11 cellular contexts compared by ENCODE assay signal in the genomic region with DNA sequence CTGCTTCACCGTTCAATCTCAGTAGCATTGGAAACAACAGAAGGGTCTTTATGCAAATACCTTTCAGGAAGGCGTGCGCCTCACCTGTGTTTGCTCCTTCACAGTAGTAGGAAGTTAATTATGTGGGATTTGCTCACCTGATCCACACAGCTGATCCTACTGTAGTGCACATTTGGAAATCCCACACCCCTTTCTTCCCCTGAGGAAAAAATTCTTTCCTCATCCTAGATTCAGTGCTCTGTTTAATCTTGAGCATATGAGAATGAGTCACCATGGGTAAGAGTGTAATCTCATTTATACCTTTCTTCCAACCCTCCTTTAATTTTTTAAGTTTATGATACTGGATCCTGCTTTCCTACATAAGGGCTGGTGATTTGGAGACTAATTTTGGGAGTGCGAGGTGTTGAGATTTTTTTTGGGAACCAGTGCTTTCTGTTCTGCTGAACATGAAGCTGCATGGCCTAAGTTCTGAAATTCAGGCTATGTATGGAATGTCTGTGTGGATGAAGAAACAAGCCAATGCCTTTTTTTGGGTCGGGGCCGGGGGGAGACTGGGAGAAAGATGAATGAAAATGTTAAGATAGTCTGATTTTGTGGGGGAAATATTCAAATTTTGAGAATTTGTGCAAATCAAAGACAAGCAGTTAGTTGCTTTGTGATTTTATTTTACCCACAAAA. TPM values are rescaled to one million over a fixed set of nuclear protein-coding genes. Genes with fewer than 3 reads are reported as not detected.
DNase-seq lines count a peak whose midpoint lies in the region; ATAC-seq and TF ChIP-seq lines count a peak whose summit lies in the region.
"Had no signal": no experiment of that assay in that cellular context is flagged by ENCODE, and none has a peak within 500 bp of the region (broad histone marks: within the 10 kb centered on the region; RNA-seq: fewer than 3 reads in every experiment).

No MANE protein-coding gene starts in this region.

- peaks cover 0 to 3% of the 10 kb centered on the region in 2 donors for H3K27me3 Mint-ChIP-seq in natural killer cell treated with Interleukin-12 subunit alpha and Interleukin-12 subunit beta and Interleukin-15 and Interleukin-18, amount 100 ng/mL, for 72 hours
- H3K27me3 Mint-ChIP-seq: T-cell had no signal

- H3K27ac ChIP-seq in RWPE1: no peak overlapping the region

- H3K36me3 Mint-ChIP-seq in natural killer cell treated with Interleukin-12 subunit alpha and Interleukin-12 subunit beta and Interleukin-15 and Interleukin-18, amount 100 ng/mL, for 72 hours: no peaks in the 10 kb centered on the region
- H3K36me3 Mint-ChIP-seq: T-cell had no signal

- H3K4me3 ChIP-seq in fibroblast of villous mesenchyme (ENCODE audit: low read depth, low read length): no peak overlapping the region
- H3K4me3 ChIP-seq in retinal pigment epithelial cell (ENCODE audit: low read length): peak overlapping the region; percentile 16

- ATAC-seq in natural killer cell treated with Interleukin-12 subunit alpha and Interleukin-12 subunit beta and Interleukin-15 and Interleukin-18, amount 100 ng/mL, for 72 hours: no peak
- ATAC-seq: T-cell had no signal

- H3K4me1 Mint-ChIP-seq in natural killer cell treated with Interleukin-12 subunit alpha and Interleukin-12 subunit beta and Interleukin-15 and Interleukin-18, amount 100 ng/mL, for 72 hours (ENCODE audit: low read depth in 2 of 2): peaks cover 15 to 18% of the 10 kb centered on the region in 2 donors

- no peak overlapping the region for H3K4me3 Mint-ChIP-seq in natural killer cell treated with Interleukin-12 subunit alpha and Interleukin-12 subunit beta and Interleukin-15 and Interleukin-18, amount 100 ng/mL, for 72 hours
- H3K4me3 Mint-ChIP-seq: T-cell had no signal

- TF ChIP-seq CTCF in RWPE1 (conservative IDR thresholded peaks at IDR 0.05; ENCODE audit: low read depth): no peak
- no peak for TF ChIP-seq CTCF in fibroblast of villous mesenchyme (IDR thresholded peaks at IDR 0.05; ENCODE audit: insufficient read depth, low read depth, low read length)
- no peak for TF ChIP-seq CTCF in retinal pigment epithelial cell (conservative IDR thresholded peaks at IDR 0.05; ENCODE audit: low read depth, low read length)

- CTCF ChIA-PET in RWPE1 (lab: Yijun Ruan, JAX): no interaction called here

- POLR2A ChIA-PET in RWPE1 (lab: Yijun Ruan, JAX; ENCODE audit: low non-redundant PET): no interaction called here

- DNase-seq in ELF-1 (ENCODE audit: low read depth, low spot score) (peak; percentile 22), RWPE1 (ENCODE audit: low spot score) (peak; percentile 64), fibroblast of villous mesenchyme (ENCODE audit: low read depth) (peak; percentile 63), retinal pigment epithelial cell (ENCODE audit: low read depth) (peak; percentile 74), CD1c-positive myeloid dendritic cell (ENCODE audit: extremely low spot score) (no peak), foreskin melanocyte (no peak), mesenteric fat pad (ENCODE audit: low spot score) (no peak)
- DNase-seq in natural killer cell treated with Interleukin-12 subunit alpha and Interleukin-12 subunit beta and Interleukin-15 and Interleukin-18, amount 100 ng/mL, for 72 hours (ENCODE audit: low spot score): no peak
- DNase-seq: NCI-H1436; stimulated activated CD8-positive, alpha-beta memory T cell treated with anti-CD3 and anti-CD28 coated beads, Interleukin-4, amount 100 ng/mL, for 48 hours; T-cell had no signal

- H3K27ac Mint-ChIP-seq in natural killer cell treated with Interleukin-12 subunit alpha and Interleukin-12 subunit beta and Interleukin-15 and Interleukin-18, amount 100 ng/mL, for 72 hours: no peak overlapping the region

- H3K9me3 Mint-ChIP-seq in natural killer cell treated with Interleukin-12 subunit alpha and Interleukin-12 subunit beta and Interleukin-15 and Interleukin-18, amount 100 ng/mL, for 72 hours: peaks cover 3% of the 10 kb centered on the region
- H3K9me3 Mint-ChIP-seq: T-cell had no signal

RNA-seq across cellular contexts. Expression of gene GAB1, which starts 19.0 kb away (rescaled TPM):
- total RNA-seq in fibroblast of villous mesenchyme (13.0 and 16.1 TPM in 2 replicates), mesenteric fat pad (30.2 TPM)
- 1 to 10 TPM; 2.0 to 2.2 TPM for total RNA-seq in natural killer cell treated with Interleukin-12 subunit alpha and Interleukin-12 subunit beta and Interleukin-15 and Interleukin-18, amount 100 ng/mL, for 72 hours

Comparison
In these comparisons a context has a peak if more than half of its experiments do, and no peak if none do; other contexts are left out.
1. DNase-seq: peak in ELF-1 (single experiment), RWPE1 (single experiment), fibroblast of villous mesenchyme (single experiment) and retinal pigment epithelial cell (single experiment); none in natural killer cell treated with Interleukin-12 subunit alpha and Interleukin-12 subunit beta and Interleukin-15 and Interleukin-18, amount 100 ng/mL, for 72 hours (single experiment), CD1c-positive myeloid dendritic cell (single experiment), foreskin melanocyte (single experiment) and mesenteric fat pad (single experiment).